Comparison of ENCODE assay signal across 27 cellular contexts in the genomic region with DNA sequence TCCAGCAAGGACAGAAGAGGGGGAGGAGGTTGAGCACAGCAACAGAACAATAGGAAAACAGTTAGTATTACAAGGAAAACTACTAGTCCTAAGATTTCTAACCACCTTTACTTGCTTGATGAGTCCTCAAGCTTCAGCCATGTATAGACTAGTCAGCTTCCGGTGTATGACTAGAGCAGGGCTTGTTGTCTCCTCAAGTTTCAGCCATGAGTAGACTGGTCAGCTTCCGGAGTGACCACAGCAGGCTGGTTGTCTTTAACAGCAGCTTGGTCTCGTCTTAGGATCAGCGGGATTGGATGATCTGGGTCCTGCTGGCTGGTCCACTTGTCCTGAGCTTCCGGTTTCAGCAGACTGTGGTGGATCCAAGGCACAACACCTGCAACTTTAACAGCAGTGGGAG.
"Had no signal": no experiment of that assay in that cellular context is flagged by ENCODE, and none has a peak within 500 bp of the region (broad histone marks: within the 10 kb centered on the region; RNA-seq: fewer than 3 reads in every experiment).

No MANE protein-coding gene starts in this region.

- H3K4me1 ChIP-seq: breast epithelium, colonic mucosa, heart right ventricle, lower lobe of right lung, neural progenitor cell, sigmoid colon, testis, uterus had no signal

- H3K4me2 ChIP-seq: neural progenitor cell had no signal

- H3K36me3 ChIP-seq: breast epithelium, colonic mucosa, heart right ventricle, lower lobe of right lung, neural progenitor cell, sigmoid colon, uterus had no signal

- H3K4me1 Mint-ChIP-seq: activated naive CD8-positive, alpha-beta T cell treated with anti-CD3 and anti-CD28 coated beads, Interleukin-2, amount 10 ng/mL, durations not matched to agents 7 days and 5 days; central memory CD8-positive, alpha-beta T cell; endodermal cell; neural progenitor cell had no signal

- ATAC-seq: activated T-cell treated with anti-CD3 and anti-CD28 coated beads, Interleukin-2, amount 50 U/mL, for 72 hours; heart right ventricle; left lobe of liver; lower lobe of right lung; naive thymus-derived CD8-positive, alpha-beta T cell had no signal

- H3K9ac ChIP-seq: neural progenitor cell had no signal

- H3K27ac ChIP-seq: breast epithelium, colonic mucosa, epithelial cell of prostate, heart right ventricle, lower lobe of right lung, neural progenitor cell, sigmoid colon, testis, uterus had no signal

- H3K36me3 Mint-ChIP-seq: activated naive CD8-positive, alpha-beta T cell treated with anti-CD3 and anti-CD28 coated beads, Interleukin-2, amount 10 ng/mL, durations not matched to agents 7 days and 5 days; naive thymus-derived CD8-positive, alpha-beta T cell; neural progenitor cell had no signal

- H3K27ac Mint-ChIP-seq: activated naive CD4-positive, alpha-beta T cell treated with anti-CD3 and anti-CD28 coated beads for 36 hours; activated naive CD8-positive, alpha-beta T cell treated with anti-CD3 and anti-CD28 coated beads, Interleukin-2, amount 10 ng/mL, durations not matched to agents 7 days and 5 days; activated T-cell treated with anti-CD3 and anti-CD28 coated beads, Interleukin-2, amount 50 U/mL, for 72 hours; endodermal cell; naive thymus-derived CD8-positive, alpha-beta T cell; neural progenitor cell had no signal

- H3K27me3 Mint-ChIP-seq: central memory CD8-positive, alpha-beta T cell had no signal

- DNase-seq: activated CD4-positive, alpha-beta T cell treated with anti-CD3 and anti-CD28 coated beads for 4 hours; activated CD4-positive, alpha-beta T cell treated with anti-CD3 and anti-CD28 coated beads, Interleukin-2, amount 50 U/mL, for 48 hours; activated CD4-positive, CD25-positive, alpha-beta regulatory T cell; activated effector memory CD4-positive, alpha-beta T cell treated with Interleukin-2 at 50 U/mL for 16 hours; activated naive CD4-positive, alpha-beta T cell treated with anti-CD3 and anti-CD28 coated beads for 36 hours; activated naive CD8-positive, alpha-beta T cell treated with anti-CD3 and anti-CD28 coated beads, Interleukin-2, amount 10 ng/mL, durations not matched to agents 7 days and 5 days; activated T-cell treated with anti-CD3 and anti-CD28 coated beads, Interleukin-2, amount 50 U/mL, for 72 hours; amniotic stem cell; colonic mucosa; endodermal cell; foreskin fibroblast; heart right ventricle; kidney; lower lobe of right lung; naive thymus-derived CD8-positive, alpha-beta T cell; sigmoid colon; stimulated activated CD4-positive, alpha-beta T cell treated with anti-CD3 and anti-CD28 coated beads, Interleukin-2, amount 100 ng/mL, for 48 hours; stimulated activated CD8-positive, alpha-beta memory T cell treated with anti-CD3 and anti-CD28 coated beads, Interleukin-4, amount 100 ng/mL, for 48 hours; stimulated activated naive CD4-positive, alpha-beta T cell; testis; trophoblast cell; uterus had no signal

- H3K9me3 Mint-ChIP-seq: activated T-cell treated with anti-CD3 and anti-CD28 coated beads, Interleukin-2, amount 50 U/mL, for 72 hours; central memory CD8-positive, alpha-beta T cell; neural progenitor cell had no signal

- H3K27me3 ChIP-seq: breast epithelium, colonic mucosa, sigmoid colon, testis, uterus had no signal

- H3K4me3 Mint-ChIP-seq: activated naive CD4-positive, alpha-beta T cell treated with anti-CD3 and anti-CD28 coated beads for 36 hours; activated naive CD8-positive, alpha-beta T cell treated with anti-CD3 and anti-CD28 coated beads, Interleukin-2, amount 10 ng/mL, durations not matched to agents 7 days and 5 days; activated T-cell treated with anti-CD3 and anti-CD28 coated beads, Interleukin-2, amount 50 U/mL, for 72 hours; central memory CD8-positive, alpha-beta T cell; endodermal cell; naive thymus-derived CD8-positive, alpha-beta T cell; neural progenitor cell had no signal

- H3K4me3 ChIP-seq: breast epithelium, colonic mucosa, heart right ventricle, lower lobe of right lung, neural progenitor cell, sigmoid colon, testis, uterus had no signal

- H3K9me3 ChIP-seq: breast epithelium, colonic mucosa, heart right ventricle, lower lobe of right lung, sigmoid colon, testis, uterus had no signal

- H2AFZ ChIP-seq: neural progenitor cell had no signal
